In genomic region chr3:72322264-72322976, GRCh38 we compare ENCODE assay signal across 1 cellular context.
TF ChIP-seq lines count a peak whose summit lies in the region.

No MANE protein-coding gene starts in this region.

TF ChIP-seq in K562, 482 proteins besides CTCF, POLR2A, EP300 and RAD21 (continued from another document and continues in another):
- TF ChIP-seq PBX2 (CRISPR knock-in tag; IDR thresholded peaks at IDR 0.05; ENCODE audit: low read depth) (no peak), PBX2 (tag; conservative IDR thresholded peaks at IDR 0.05; ENCODE audit: low read depth) (peak; percentile 51; the same call in 1 of the 2 replicates), ZNF57 (CRISPR knock-in tag; IDR thresholded peaks at IDR 0.05) (no peak), SRSF3 (IDR thresholded peaks at IDR 0.05; ENCODE audit: insufficient read depth, low read length) (peak; percentile 85; the same call in 1 of the 2 replicates), CUX1 (CRISPR knock-in tag; IDR thresholded peaks at IDR 0.05) (no peak), HOXB6 (CRISPR knock-in tag; IDR thresholded peaks at IDR 0.05; ENCODE audit: borderline replicate concordance) (no peak), RFX1 (IDR thresholded peaks at IDR 0.05) (no peak), ZFP30 (CRISPR knock-in tag; IDR thresholded peaks at IDR 0.05; ENCODE audit: borderline replicate concordance) (no peak), ZNF175 (CRISPR knock-in tag; IDR thresholded peaks at IDR 0.05; ENCODE audit: low read depth) (peak; percentile 95), TEAD1 (CRISPR knock-in tag; IDR thresholded peaks at IDR 0.05) (peak in 1 of 2 experiments; percentile 79; a peak in 2 of 4 replicates), ZNF512 (tag; IDR thresholded peaks at IDR 0.05) (no peak), KAT8 (IDR thresholded peaks at IDR 0.05; ENCODE audit: low read depth) (no peak), DPF2 (IDR thresholded peaks at IDR 0.05) (peak; percentile 80), SMARCC2 (IDR thresholded peaks at IDR 0.05; ENCODE audit: low read depth) (no peak), SPI1 (IDR thresholded peaks at IDR 0.05; ENCODE audit: borderline replicate concordance, low read depth, low read length) (no peak), JUN (IDR thresholded peaks at IDR 0.05; ENCODE audit: borderline replicate concordance, low read depth, low read length) (no peak; the same call in 1 of the 2 replicates), JUN (CRISPR knock-in tag; IDR thresholded peaks at IDR 0.05; ENCODE audit: borderline replicate concordance) (no peak), NCOA6 (IDR thresholded peaks at IDR 0.05) (no peak), MTA1 (IDR thresholded peaks at IDR 0.05; ENCODE audit: borderline replicate concordance) (peak; percentile 87), MAFG (tag; conservative IDR thresholded peaks at IDR 0.05) (peak; percentile 58), ZNF316 (IDR thresholded peaks at IDR 0.05) (peak; percentile 48; the same call in 1 of the 2 replicates), PRMT5 (CRISPR knock-in tag; IDR thresholded peaks at IDR 0.05) (no peak), ILK (tag; IDR thresholded peaks at IDR 0.05; ENCODE audit: borderline replicate concordance, low read depth) (0 out of 2 replicates have a peak, but pooled peaks have one; percentile 34), ADNP (tag; IDR thresholded peaks at IDR 0.05) (no peak; the same call in 1 of the 2 replicates), E2F6 (IDR thresholded peaks at IDR 0.05; ENCODE audit: borderline replicate concordance in 1 of 2, extremely low read depth in 1 of 2, insufficient read depth in 1 of 2, insufficient read length in 1 of 2, low read depth in 1 of 2, low read length in 1 of 2, poor library complexity in 1 of 2, severe bottlenecking in 1 of 2) (peak; percentile 77 to 81), CBFA2T2 (conservative IDR thresholded peaks at IDR 0.05) (0 out of 2 replicates have a peak, but pooled peaks have one; percentile 30), ZNF197 (CRISPR knock-in tag; IDR thresholded peaks at IDR 0.05; ENCODE audit: low read depth) (peak; percentile 83), XRCC3 (IDR thresholded peaks at IDR 0.05) (no peak), PREB (CRISPR knock-in tag; IDR thresholded peaks at IDR 0.05) (no peak), CBX1 (IDR thresholded peaks at IDR 0.05; ENCODE audit: low read depth) (peak; percentile 34; the same call in 1 of the 2 replicates), POLR3A (IDR thresholded peaks at IDR 0.05; ENCODE audit: borderline replicate concordance, extremely low read depth, insufficient read depth, insufficient read length) (no peak), GMEB1 (CRISPR knock-in tag; IDR thresholded peaks at IDR 0.05) (no peak), NONO (IDR thresholded peaks at IDR 0.05; ENCODE audit: low read depth in 2 of 2, low read length in 1 of 2) (no peak), ZNF217 (CRISPR knock-in tag; IDR thresholded peaks at IDR 0.05) (no peak), TAF9B (IDR thresholded peaks at IDR 0.05; ENCODE audit: partially characterized antibody) (no peak), HOMEZ (CRISPR knock-in tag; IDR thresholded peaks at IDR 0.05) (0 out of 2 replicates have a peak, but pooled peaks have one; percentile 46), ZNF695 (CRISPR knock-in tag; IDR thresholded peaks at IDR 0.05) (no peak), ERF (CRISPR knock-in tag; IDR thresholded peaks at IDR 0.05) (no peak), POLR2H (tag; IDR thresholded peaks at IDR 0.05; ENCODE audit: low read depth) (peak; percentile 48), ZNF3 (CRISPR knock-in tag; IDR thresholded peaks at IDR 0.05) (no peak), JUND (IDR thresholded peaks at IDR 0.05; ENCODE audit: borderline replicate concordance, low read depth, low read length) (peak; percentile 66), JUND (tag; IDR thresholded peaks at IDR 0.05; ENCODE audit: borderline replicate concordance, low read depth, low read length) (peak; percentile 85; the same call in 2 of the 3 replicates), KLF6 (CRISPR knock-in tag; IDR thresholded peaks at IDR 0.05; ENCODE audit: borderline replicate concordance) (peak; percentile 63; the same call in 1 of the 2 replicates), ASH1L (IDR thresholded peaks at IDR 0.05; ENCODE audit: borderline replicate concordance, low read depth, partially characterized antibody) (no peak), SP2 (IDR thresholded peaks at IDR 0.05; ENCODE audit: extremely low read depth, low read depth, low read length, poor library complexity, severe bottlenecking) (no peak), NKRF (IDR thresholded peaks at IDR 0.05; ENCODE audit: borderline replicate concordance) (no peak), TAF7 (tag; IDR thresholded peaks at IDR 0.05) (no peak), TAF15 (IDR thresholded peaks at IDR 0.05; ENCODE audit: low read depth, low read length) (no peak), NR4A1 (CRISPR knock-in tag; IDR thresholded peaks at IDR 0.05) (no peak), NR4A1 (tag; IDR thresholded peaks at IDR 0.05) (peak; percentile 97), ZBTB34 (CRISPR knock-in tag; IDR thresholded peaks at IDR 0.05) (no peak)
